In the genomic region with DNA sequence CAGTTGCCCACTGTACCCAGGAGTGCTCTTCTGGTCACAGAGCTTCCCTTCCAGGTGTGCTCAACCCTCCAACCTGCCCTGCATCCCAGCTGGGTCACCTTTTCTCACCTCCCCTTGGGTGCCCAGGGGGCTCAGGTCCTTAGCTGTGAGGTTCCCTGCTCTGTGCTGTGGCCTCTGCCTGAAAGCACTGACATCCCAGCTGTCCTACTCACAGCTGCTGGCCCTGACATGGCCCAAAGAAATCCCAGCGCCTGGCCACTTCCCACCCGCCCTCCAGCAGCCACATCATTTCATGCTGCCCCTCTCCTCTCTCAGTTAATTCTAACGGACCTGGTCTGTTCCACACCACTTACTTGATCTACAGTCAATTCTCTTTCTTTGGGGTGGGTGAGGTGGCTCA, we compare ENCODE assay signal across 3 cellular contexts.
"Had no signal": no experiment of that assay in that cellular context is flagged by ENCODE, and none has a peak within 500 bp of the region (broad histone marks: within the 10 kb centered on the region; RNA-seq: fewer than 3 reads in every experiment).

No MANE protein-coding gene starts in this region.

- ATAC-seq: GM12878 had no signal

- H3K4me3 ChIP-seq: GM12878 had no signal

- DNase-seq: GDM1, GF-D8 had no signal
